1 cellular context compared by ENCODE assay signal in genomic region chr17:56815711-56816110, GRCh38.
TF ChIP-seq lines count a peak whose summit lies in the region.

No MANE protein-coding gene starts in this region.

TF ChIP-seq in HepG2, 621 proteins besides CTCF, POLR2A, EP300 and RAD21 (continued from another document):
- no peak for TF ChIP-seq ZNF331 (CRISPR knock-in tag; IDR thresholded peaks at IDR 0.05)
- no peak for TF ChIP-seq ZNF235 (CRISPR knock-in tag; IDR thresholded peaks at IDR 0.05; ENCODE audit: borderline replicate concordance)
- no peak for TF ChIP-seq ZSCAN5A (CRISPR knock-in tag; IDR thresholded peaks at IDR 0.05; ENCODE audit: borderline replicate concordance)
- TF ChIP-seq ATF1 (CRISPR knock-in tag; IDR thresholded peaks at IDR 0.05): no peak
- TF ChIP-seq ZNF501 (CRISPR knock-in tag; IDR thresholded peaks at IDR 0.05): no peak
- TF ChIP-seq MTA1 (CRISPR knock-in tag; IDR thresholded peaks at IDR 0.05; ENCODE audit: borderline replicate concordance): no peak
- no peak for TF ChIP-seq GATAD2A (CRISPR knock-in tag; IDR thresholded peaks at IDR 0.05)
- TF ChIP-seq SSRP1 (CRISPR knock-in tag; IDR thresholded peaks at IDR 0.05): no peak
- no peak for TF ChIP-seq AKNA (CRISPR knock-in tag; IDR thresholded peaks at IDR 0.05; ENCODE audit: borderline replicate concordance)
- TF ChIP-seq GPN1 (CRISPR knock-in tag; IDR thresholded peaks at IDR 0.05; ENCODE audit: borderline replicate concordance): no peak
- no peak for TF ChIP-seq RAD51 (IDR thresholded peaks at IDR 0.05; ENCODE audit: borderline replicate concordance)
- no peak for TF ChIP-seq PHF21A (CRISPR knock-in tag; IDR thresholded peaks at IDR 0.05)
